ENCODE assay signal across 8 cellular contexts in the genomic region with DNA sequence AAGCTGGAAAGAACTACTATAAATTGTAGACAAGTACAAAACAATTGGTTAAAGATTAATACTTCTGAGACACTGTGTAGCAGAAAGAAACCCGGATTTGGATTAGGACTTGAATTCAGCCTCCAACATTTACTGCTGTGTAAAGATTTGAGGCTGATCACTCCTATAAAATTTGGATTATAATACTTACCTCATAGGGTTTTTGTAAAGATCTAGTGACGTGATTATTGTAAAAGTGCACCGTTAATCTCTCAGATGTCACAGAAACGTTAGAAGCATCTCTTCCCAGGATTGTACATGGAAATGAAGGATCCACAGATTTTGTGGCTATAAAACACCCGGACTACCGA. TPM values are rescaled to one million over a fixed set of nuclear protein-coding genes. Genes with fewer than 3 reads are reported as not detected.
DNase-seq lines count a peak whose midpoint lies in the region; ATAC-seq, FAIRE-seq and TF ChIP-seq lines count a peak whose summit lies in the region.

No MANE protein-coding gene starts in this region.

- H2AK5ac ChIP-seq in H1 (ENCODE audit: low read depth, low read length): no peak overlapping the region

- no peak overlapping the region for H2BK12ac ChIP-seq in H1 (ENCODE audit: low read depth, low read length)

- TF ChIP-seq CTCF in H1 (IDR thresholded peaks at IDR 0.05; ENCODE audit: control extremely low read depth in 1 of 3, insufficient read depth in 1 of 3, low read depth in 1 of 3, low read length in 3 of 3): no peak

- H3K36me3 ChIP-seq in H1 (ENCODE audit: control insufficient read depth in 2 of 4, insufficient read depth in 4 of 4, low read length in 3 of 4) (peaks cover 0 to 3% (median 0%) of the 10 kb centered on the region in 4 experiments; a peak in 1 of 8 replicates), skeletal muscle tissue (ENCODE audit: control insufficient read depth in 3 of 3, insufficient read depth in 3 of 3, low read length in 3 of 3) (no peaks in the 10 kb centered on the region)

- H3K9ac ChIP-seq in H1 (replicated peaks in 1 of 4; ENCODE audit: extremely low read depth in 1 of 4, low read depth in 3 of 4, low read length in 3 of 4) (no peak overlapping the region), skeletal muscle tissue (ENCODE audit: low read depth in 1 of 3, low read length in 3 of 3) (peak overlapping the region in 2 of 3 donors; percentile 1 to 96)

- peak overlapping the region; percentile 87 for H2AFZ ChIP-seq in H1 (ENCODE audit: low read length)

- H2BK15ac ChIP-seq in H1 (ENCODE audit: low read length): no peak overlapping the region

- POLR2A ChIA-PET in H1 (lab: Charles Lee; ENCODE audit: partially characterized antibody): interaction anchor here (1.4 to 1.6 kb wide), 2 partner anchors 18 to 44 kb away, joined by 4 to 5 read pairs; no protein-coding TSS in a partner anchor

- H4K5ac ChIP-seq in H1 (ENCODE audit: insufficient read length, low read depth, low read length): no peak overlapping the region

- CTCF ChIA-PET in H1 (lab: Charles Lee; ENCODE audit: partially characterized antibody): interaction anchor here (1.2 to 3.7 kb wide), 3 partner anchors 10 to 446 kb away, joined by 3 to 20 read pairs (median 6); partner anchors contain the start of gene CCDC83

- peak; percentile 11 for ATAC-seq in GM19397 (IDR thresholded peaks at IDR 0.05; ENCODE audit: unreplicated experiment)
- no peak for ATAC-seq in HG03175 (IDR thresholded peaks at IDR 0.05; ENCODE audit: unreplicated experiment)

- H4K8ac ChIP-seq in H1 (ENCODE audit: extremely low read depth, insufficient read depth, low read length): no peak overlapping the region

- 7% methylated on average over 6 of the region's 6 CpGs; no CpG with 5 or more reads in 1 of the 2 experiments for WGBS in H1 (ENCODE audit: extremely low coverage in 1 of 2, insufficient coverage in 1 of 2, insufficient read length in 1 of 2, insufficient replicate concordance in 2 of 2, low coverage in 1 of 2, low lambda C conversion rate in 2 of 2, missing lambda C conversion rate in 1 of 2), 2 experiments

- H3K23me2 ChIP-seq in H1 (ENCODE audit: low read depth, low read length): no peaks in the 10 kb centered on the region

- no peak for TF ChIP-seq EP300 in H1 (IDR thresholded peaks at IDR 0.05; ENCODE audit: borderline replicate concordance in 1 of 2, low read depth in 2 of 2, low read length in 2 of 2)

- no peak overlapping the region for H3K56ac ChIP-seq in H1 (replicated peaks; ENCODE audit: insufficient read length, low read depth, low read length)

- H3K79me2 ChIP-seq in H1 (ENCODE audit: control insufficient read depth in 1 of 2, insufficient read depth in 2 of 2, low read length in 2 of 2): peaks cover 0 to 28% of the 10 kb centered on the region in 2 experiments; a peak in 2 of 4 replicates

- no peak for TF ChIP-seq RAD21 in H1 (IDR thresholded peaks at IDR 0.05 in 1 of 2, conservative IDR thresholded peaks at IDR 0.05 in 1 of 2; ENCODE audit: low read depth in 2 of 2, low read length in 2 of 2)

- no peak for TF ChIP-seq POLR2A in H1 (IDR thresholded peaks at IDR 0.05; ENCODE audit: control extremely low read depth in 1 of 2, low read depth in 2 of 2, low read length in 2 of 2)

- H3K4ac ChIP-seq in H1 (replicated peaks; ENCODE audit: insufficient read length, low read depth, low read length): no peak overlapping the region

- no peak overlapping the region for H3K23ac ChIP-seq in H1 (ENCODE audit: insufficient read length)

- no peaks in the 10 kb centered on the region for H4K20me1 ChIP-seq in H1 (replicated peaks in 1 of 2; ENCODE audit: control insufficient read depth in 1 of 2, insufficient read depth in 2 of 2, low read length in 2 of 2)

- H4K91ac ChIP-seq in H1 (replicated peaks; ENCODE audit: insufficient read length, low read length): no peak overlapping the region

- H3K4me1 ChIP-seq in H1 (replicated peaks in 1 of 4; ENCODE audit: control insufficient read depth in 3 of 4, insufficient read depth in 4 of 4, low read length in 3 of 4) (no peaks in the 10 kb centered on the region; a peak in 1 of 7 replicates), skeletal muscle tissue (ENCODE audit: control insufficient read depth in 3 of 3, insufficient read depth in 3 of 3, low read length in 3 of 3) (peaks cover 0 to 15% (median 11%) of the 10 kb centered on the region in 3 donors)

- H2BK5ac ChIP-seq in H1 (ENCODE audit: low read depth, low read length): no peak overlapping the region

- no peak overlapping the region for H2BK120ac ChIP-seq in H1 (replicated peaks; ENCODE audit: low read depth, low read length)

- no peaks in the 10 kb centered on the region for H3K9me3 ChIP-seq in H1 (ENCODE audit: insufficient read depth in 2 of 2, low read depth in 1 of 2, low read length in 1 of 2)
- H3K9me3 ChIP-seq in skeletal muscle tissue (ENCODE audit: control insufficient read depth in 3 of 3, low read length in 3 of 3): no peaks in the 10 kb centered on the region

- FAIRE-seq in H1 (lab: Jason Lieb, UNC): no peak

- no peak overlapping the region for H3K14ac ChIP-seq in H1 (ENCODE audit: insufficient read length)

- H3K27ac ChIP-seq in H1 (ENCODE audit: low read depth, low read length): no peak overlapping the region
- no peak overlapping the region for H3K27ac ChIP-seq in skeletal muscle tissue (ENCODE audit: low read depth, low read length)

- no peaks in the 10 kb centered on the region; the same call in 1 of the 2 replicates for H3K79me1 ChIP-seq in H1 (ENCODE audit: low read depth, low read length)

- no peak overlapping the region for H3K18ac ChIP-seq in H1 (ENCODE audit: extremely low read depth, low read length)

- peak overlapping the region; percentile 66 for H3K4me3 ChIP-seq in Jurkat, Clone E6-1 (ENCODE audit: low read length)
- peak overlapping the region; percentile 87 to 95 (median 92); a peak in 6 of 8 replicates for H3K4me3 ChIP-seq in H1 (ENCODE audit: extremely low read depth in 1 of 4, insufficient read depth in 2 of 4, low read depth in 3 of 4, low read length in 4 of 4)
- H3K4me3 ChIP-seq in skeletal muscle tissue (ENCODE audit: low read length in 3 of 3): peak overlapping the region; percentile 96 to 99 (median 98)

- H2BK20ac ChIP-seq in H1 (ENCODE audit: low read length): no peak overlapping the region

- DNase-seq in Jurkat, Clone E6-1 (ENCODE audit: low read depth, low spot score): no peak
- DNase-seq in H1 (ENCODE audit: low read depth in 1 of 2, low spot score in 2 of 2) (no peak), iPS-NIHi11 (ENCODE audit: low spot score) (no peak), middle frontal gyrus (ENCODE audit: extremely low spot score, low spot score) (no peak), dedifferentiated amniotic fluid mesenchymal stem cell (ENCODE audit: extremely low spot score) (no peak)

- H3K27me3 ChIP-seq in H1 (replicated peaks in 1 of 4; ENCODE audit: control insufficient read depth in 3 of 4, extremely low read depth in 1 of 4, insufficient read depth in 3 of 4, low read length in 3 of 4) (no peaks in the 10 kb centered on the region; a peak in 1 of 7 replicates), skeletal muscle tissue (ENCODE audit: control insufficient read depth in 3 of 3, insufficient read depth in 3 of 3, low read length in 3 of 3) (no peaks in the 10 kb centered on the region)

- H3K4me2 ChIP-seq in H1 (ENCODE audit: insufficient read depth in 1 of 2, low read depth in 2 of 2, low read length in 2 of 2): peak overlapping the region; percentile 73 to 83; a peak in 3 of 4 replicates

TF ChIP-seq in H1, 55 proteins besides CTCF, POLR2A, EP300 and RAD21 (continues in another document):
- no peak for TF ChIP-seq TCF12 (IDR thresholded peaks at IDR 0.05; ENCODE audit: low read depth, low read length)
- TF ChIP-seq SIN3A (conservative IDR thresholded peaks at IDR 0.05 in 1 of 2, IDR thresholded peaks at IDR 0.05 in 1 of 2; ENCODE audit: low read depth in 1 of 2, low read length in 2 of 2): no peak
- no peak for TF ChIP-seq KDM4A (IDR thresholded peaks at IDR 0.05; ENCODE audit: low read depth, low read length, severe bottlenecking)
- TF ChIP-seq, protein P1, sequence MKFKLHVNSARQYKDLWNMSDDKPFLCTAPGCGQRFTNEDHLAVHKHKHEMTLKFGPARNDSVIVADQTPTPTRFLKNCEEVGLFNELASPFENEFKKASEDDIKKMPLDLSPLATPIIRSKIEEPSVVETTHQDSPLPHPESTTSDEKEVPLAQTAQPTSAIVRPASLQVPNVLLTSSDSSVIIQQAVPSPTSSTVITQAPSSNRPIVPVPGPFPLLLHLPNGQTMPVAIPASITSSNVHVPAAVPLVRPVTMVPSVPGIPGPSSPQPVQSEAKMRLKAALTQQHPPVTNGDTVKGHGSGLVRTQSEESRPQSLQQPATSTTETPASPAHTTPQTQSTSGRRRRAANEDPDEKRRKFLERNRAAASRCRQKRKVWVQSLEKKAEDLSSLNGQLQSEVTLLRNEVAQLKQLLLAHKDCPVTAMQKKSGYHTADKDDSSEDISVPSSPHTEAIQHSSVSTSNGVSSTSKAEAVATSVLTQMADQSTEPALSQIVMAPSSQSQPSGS (IDR thresholded peaks at IDR 0.05; ENCODE audit: low read length): no peak
- TF ChIP-seq HDAC2 (IDR thresholded peaks at IDR 0.05; ENCODE audit: borderline replicate concordance in 1 of 2, low read depth in 2 of 2, low read length in 2 of 2): no peak
- no peak for TF ChIP-seq BACH1 (IDR thresholded peaks at IDR 0.05; ENCODE audit: low read length)

RNA-seq across cellular contexts. Expression of gene HIKESHI, which starts 0.3 kb away (rescaled TPM):
- polyA plus RNA-seq in Jurkat, Clone E6-1 (2012; ENCODE audit: insufficient read depth, insufficient read length): 104 TPM
- 58.3 and 65.4 TPM in 2 replicates for total RNA-seq in H1 (2021; fragmentation: NEBNext Ultra II Directional; extraction: Animal tissue kit (Norgen Biotek cat#: 25700))
- 65.9 and 90.2 TPM in 2 replicates for polyA plus RNA-seq in H1 (2011; rRNA removed)
- polyA plus RNA-seq in H1 (2011; cell fraction: cytosol; rRNA removed): 82.3 TPM
- polyA plus RNA-seq in H1 (2011; cell fraction: nucleus; rRNA removed): 62.3 TPM
- polyA plus RNA-seq in H1 (2012, experiment 1 of 2): 68.4 to 91.1 TPM (median 75.7 TPM) in 4 replicates
- polyA plus RNA-seq in H1 (2012, experiment 2 of 2): 56.3 TPM
- polyA plus RNA-seq in H1 (2013, experiment 1 of 2): 83.8 TPM
- 94.1 TPM for polyA plus RNA-seq in H1 (2013, experiment 2 of 2)
- 39.4 and 83.0 TPM in 2 replicates for polyA minus RNA-seq in H1 (2011; rRNA and poly(A)+ RNA removed)
- 27.5 TPM for polyA minus RNA-seq in H1 (2011; cell fraction: cytosol; rRNA and poly(A)+ RNA removed)
- 31.4 TPM for polyA minus RNA-seq in H1 (2011; cell fraction: nucleus; rRNA and poly(A)+ RNA removed)
- 59.0 TPM for total RNA-seq in skeletal muscle tissue

RNA-seq across cellular contexts. Expression of gene EED, which starts 57.2 kb away (rescaled TPM):
- polyA plus RNA-seq in Jurkat, Clone E6-1 (2012; ENCODE audit: insufficient read depth, insufficient read length): 34.5 TPM
- total RNA-seq in H1 (2021; fragmentation: NEBNext Ultra II Directional; extraction: Animal tissue kit (Norgen Biotek cat#: 25700)): 26.8 and 26.9 TPM in 2 replicates
- polyA plus RNA-seq in H1 (2011; rRNA removed): 7.0 and 12.6 TPM in 2 replicates
- polyA plus RNA-seq in H1 (2011; cell fraction: cytosol; rRNA removed): 15.5 TPM
- polyA plus RNA-seq in H1 (2011; cell fraction: nucleus; rRNA removed): 5.0 TPM
- polyA plus RNA-seq in H1 (2012, experiment 1 of 2): 27.0 to 42.0 TPM (median 28.6 TPM) in 4 replicates
- polyA plus RNA-seq in H1 (2012, experiment 2 of 2): 5.9 TPM
- polyA plus RNA-seq in H1 (2013, experiment 1 of 2): 12.8 TPM
- 13.5 TPM for polyA plus RNA-seq in H1 (2013, experiment 2 of 2)
- 11.4 and 15.4 TPM in 2 replicates for polyA minus RNA-seq in H1 (2011; rRNA and poly(A)+ RNA removed)
- 10.7 TPM for polyA minus RNA-seq in H1 (2011; cell fraction: cytosol; rRNA and poly(A)+ RNA removed)
- 26.1 TPM for polyA minus RNA-seq in H1 (2011; cell fraction: nucleus; rRNA and poly(A)+ RNA removed)
- 23.5 TPM for total RNA-seq in skeletal muscle tissue

Comparison
In these comparisons a context has a peak if more than half of its experiments do, and no peak if none do; other contexts are left out.
1. H3K9ac ChIP-seq: peak in skeletal muscle tissue (2 of 3); none in H1 (0 of 4).
2. Peak in every context shown above with its lines, with median percentiles within 50 percentile points of each other: H3K4me3 ChIP-seq.